Comparison of ENCODE assay signal across 8 cellular contexts in the genomic region with DNA sequence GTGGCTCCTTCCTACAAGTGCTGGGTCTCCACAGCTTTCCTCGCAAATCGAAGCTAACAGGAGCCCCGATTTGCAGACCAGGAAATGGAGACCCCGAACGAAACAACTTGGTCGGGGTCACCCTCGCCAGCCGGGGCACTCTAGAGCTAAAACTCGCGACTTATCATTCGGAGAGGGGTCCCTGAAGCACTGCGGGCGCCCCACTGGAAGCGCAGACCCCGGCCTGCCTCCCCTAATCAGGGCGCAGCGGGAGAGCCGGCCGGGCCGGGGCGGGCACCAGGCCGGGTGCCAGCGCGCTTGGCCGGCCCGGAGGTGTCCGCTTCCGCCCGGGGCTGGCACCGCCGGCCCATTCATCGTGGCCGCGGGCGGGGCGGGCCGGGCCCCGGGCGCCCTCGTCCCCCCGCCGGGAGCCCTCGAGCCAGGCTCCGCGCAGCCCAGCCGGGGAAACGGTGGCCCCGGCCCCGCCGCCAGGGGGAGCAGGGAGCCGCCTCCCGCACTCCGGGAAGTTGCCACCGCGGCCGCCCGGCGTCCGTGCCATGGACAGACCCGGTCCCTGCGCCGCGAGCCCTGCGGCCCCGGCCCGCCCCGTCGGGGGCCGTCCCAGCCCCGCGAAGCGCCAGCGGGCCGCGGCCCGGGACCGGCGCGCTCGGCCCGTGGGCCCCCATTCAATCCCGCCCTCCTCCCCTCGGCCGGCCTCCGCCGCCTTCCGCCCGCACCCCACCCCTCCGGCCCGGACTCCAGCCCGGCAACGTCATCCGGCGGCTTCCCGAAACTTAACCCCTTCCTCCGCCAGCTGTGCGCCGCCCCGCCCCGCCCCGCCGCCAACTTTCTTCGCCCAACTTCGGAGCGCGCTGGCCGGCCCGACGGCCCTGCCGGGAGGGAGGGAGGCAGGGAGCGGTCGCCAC. TPM values are rescaled to one million over a fixed set of nuclear protein-coding genes. Genes with fewer than 3 reads are reported as not detected.
DNase-seq lines count a peak whose midpoint lies in the region; ATAC-seq and TF ChIP-seq lines count a peak whose summit lies in the region.

No MANE protein-coding gene starts in this region.

- DNase-seq in Daoy (ENCODE audit: low read depth) (peak; percentile 76), T-helper 1 cell (peak; percentile 63 to 81 (median 74)), amniotic epithelial cell (ENCODE audit: low read depth) (peak; percentile 60), left ventricle myocardium inferior (peak; percentile 86), progenitor cell of endocrine pancreas (ENCODE audit: low spot score, unreplicated experiment) (peak; percentile 86), upper lobe of right lung (peak; percentile 95)

- peak overlapping the region; percentile 97 for H3K27ac Mint-ChIP-seq in progenitor cell of endocrine pancreas

- H3K27me3 ChIP-seq in left ventricle myocardium inferior (ENCODE audit: low read depth) (no peaks in the 10 kb centered on the region), upper lobe of right lung (no peaks in the 10 kb centered on the region)

- peak; percentile 33 for ATAC-seq in GM21619 (IDR thresholded peaks at IDR 0.05; ENCODE audit: unreplicated experiment)
- peak; percentile 68 for ATAC-seq in upper lobe of right lung

- H3K27me3 Mint-ChIP-seq in progenitor cell of endocrine pancreas = peaks cover under 1% of the 10 kb centered on the region

- peaks cover 51% of the 10 kb centered on the region for H3K4me1 Mint-ChIP-seq in progenitor cell of endocrine pancreas (ENCODE audit: low read depth)

- peaks cover under 1% of the 10 kb centered on the region for H3K9me3 Mint-ChIP-seq in progenitor cell of endocrine pancreas (ENCODE audit: low read depth)

- peak; percentile 78 for TF ChIP-seq CTCF in left ventricle myocardium inferior (IDR thresholded peaks at IDR 0.05; ENCODE audit: borderline replicate concordance)
- peak; percentile 75 for TF ChIP-seq CTCF in progenitor cell of endocrine pancreas (IDR thresholded peaks at IDR 0.05; ENCODE audit: unreplicated experiment)
- peak; percentile 49 for TF ChIP-seq CTCF in upper lobe of right lung (IDR thresholded peaks at IDR 0.05)

- peaks cover 46% of the 10 kb centered on the region for H3K4me1 ChIP-seq in left ventricle myocardium inferior
- H3K4me1 ChIP-seq in upper lobe of right lung = peaks cover 40% of the 10 kb centered on the region

- intact Hi-C loops in left ventricle myocardium inferior (cut with micrococcal nuclease) (no loop called here), upper lobe of right lung (cut with DNase I) (loop anchor here (10.0 kb wide), 1 partner anchor 214 kb away; no protein-coding TSS in a partner anchor)

- peak overlapping the region; percentile 89 for H3K4me3 Mint-ChIP-seq in progenitor cell of endocrine pancreas (ENCODE audit: low read depth)

- H3K27ac ChIP-seq in KOPT-K1 (ENCODE audit: low read depth, low read length, poor library complexity, severe bottlenecking) (peak overlapping the region; percentile 48), left ventricle myocardium inferior (replicated peaks) (peak overlapping the region; percentile 98), upper lobe of right lung (peak overlapping the region; percentile 95)

- peaks cover under 1% of the 10 kb centered on the region; the same call in 1 of the 2 replicates for H3K36me3 ChIP-seq in KOPT-K1 (ENCODE audit: insufficient read depth, low read length)
- peaks cover 15% of the 10 kb centered on the region for H3K36me3 ChIP-seq in left ventricle myocardium inferior
- peaks cover 18% of the 10 kb centered on the region for H3K36me3 ChIP-seq in upper lobe of right lung

- H3K9me3 ChIP-seq in KOPT-K1 (ENCODE audit: insufficient read depth, low read length, poor library complexity, severe bottlenecking) (no peaks in the 10 kb centered on the region), left ventricle myocardium inferior (replicated peaks) (peaks cover 1% of the 10 kb centered on the region), upper lobe of right lung (no peaks in the 10 kb centered on the region)

- H3K4me3 ChIP-seq in left ventricle myocardium inferior (peak overlapping the region; percentile 88), upper lobe of right lung (peak overlapping the region; percentile 73)

- peaks cover 9% of the 10 kb centered on the region for H3K36me3 Mint-ChIP-seq in progenitor cell of endocrine pancreas (ENCODE audit: insufficient read depth)

RNA-seq across cellular contexts. Expression of gene RRBP1, which starts 1.0 kb away (rescaled TPM):
- 93.3 and 116 TPM in 2 replicates for total RNA-seq in Daoy (2014; rRNA removed; shearing (Covaris generic))
- total RNA-seq in left ventricle myocardium inferior (31.3 TPM), progenitor cell of endocrine pancreas (222 and 242 TPM in 2 replicates), upper lobe of right lung (166 TPM)

RNA-seq across cellular contexts. Expression of gene BANF2, which starts 18.7 kb away (rescaled TPM):
- total RNA-seq in Daoy (2014; rRNA removed; shearing (Covaris generic)) = not detected in 2 replicates
- total RNA-seq in left ventricle myocardium inferior = not detected
- total RNA-seq in progenitor cell of endocrine pancreas = not detected in 2 replicates
- not detected for total RNA-seq in upper lobe of right lung

Comparison
In these comparisons a context has a peak if more than half of its experiments do, and no peak if none do; other contexts are left out.
1. Peak in every context shown above with its lines: DNase-seq, ATAC-seq, H3K4me3 ChIP-seq and H3K27ac ChIP-seq.
2. H3K27ac ChIP-seq: peak in every context shown above with its lines; median percentile 98 in left ventricle myocardium inferior; 95 in upper lobe of right lung; 48 in KOPT-K1.